ENCODE assay signal across 26 cellular contexts in the genomic region with DNA sequence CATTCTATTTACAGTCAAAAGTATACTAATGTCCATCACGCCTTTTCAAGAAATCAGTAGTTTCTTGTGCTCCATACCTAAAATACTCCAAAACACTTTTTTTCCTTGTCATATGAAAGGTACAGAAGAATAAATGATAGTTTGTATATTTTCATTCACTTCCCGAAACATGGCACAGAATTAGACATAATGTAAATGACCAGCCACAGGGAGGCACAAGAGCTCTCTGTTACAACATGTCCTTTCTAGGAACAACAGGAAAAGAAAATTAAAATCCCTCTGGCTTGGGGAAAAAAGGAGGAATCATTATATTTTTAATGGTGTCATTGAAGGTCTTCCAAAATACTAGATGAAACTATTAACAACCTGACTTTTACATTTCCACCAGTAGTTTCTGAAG.
DNase-seq lines count a peak whose midpoint lies in the region; ATAC-seq and TF ChIP-seq lines count a peak whose summit lies in the region.
"Had no signal": no experiment of that assay in that cellular context is flagged by ENCODE, and none has a peak within 500 bp of the region (broad histone marks: within the 10 kb centered on the region; RNA-seq: fewer than 3 reads in every experiment).

No MANE protein-coding gene starts in this region.

- no peak overlapping the region for H2AFZ ChIP-seq in OCI-LY1 (ENCODE audit: low read length)

- no peak overlapping the region for H3K27ac Mint-ChIP-seq in activated T-cell treated with anti-CD3 and anti-CD28 coated beads, Interleukin-2, amount 50 U/mL, for 72 hours
- H3K27ac Mint-ChIP-seq: activated CD8-positive, alpha-beta T cell treated with anti-CD3 and anti-CD28 coated beads for 36 hours; activated naive CD4-positive, alpha-beta T cell treated with anti-CD3 and anti-CD28 coated beads for 36 hours; effector memory CD8-positive, alpha-beta T cell; immature natural killer cell; memory B cell; nephron progenitor cell; stimulated activated naive CD8-positive, alpha-beta T cell treated with anti-CD3 and anti-CD28 coated beads, Interleukin-15, Interleukin-2, amounts not matched to agents 100 ng/mL and 50 ng/mL, for 24 hours had no signal

- no peaks in the 10 kb centered on the region for H3K4me1 ChIP-seq in BE2C
- no peaks in the 10 kb centered on the region for H3K4me1 ChIP-seq in OCI-LY1 (ENCODE audit: insufficient read depth, low read length, severe bottlenecking)
- H3K4me1 ChIP-seq: BLaER1, uterus had no signal

- no peak for ATAC-seq in activated T-cell treated with anti-CD3 and anti-CD28 coated beads, Interleukin-2, amount 50 U/mL, for 72 hours (replicated peaks in 1 of 2)
- ATAC-seq: activated CD8-positive, alpha-beta T cell treated with anti-CD3 and anti-CD28 coated beads for 36 hours; effector memory CD8-positive, alpha-beta T cell; left cardiac atrium; SK-N-SH treated with all-trans-retinoic acid at 6 μM for 48 hours had no signal

- H3K36me3 ChIP-seq in BE2C = no peaks in the 10 kb centered on the region
- H3K36me3 ChIP-seq in OCI-LY1 (ENCODE audit: insufficient read depth, low read length) = no peaks in the 10 kb centered on the region
- H3K36me3 ChIP-seq: BLaER1, ovary, uterus had no signal

- H3K4me2 ChIP-seq in OCI-LY1 (ENCODE audit: low read length) = no peak overlapping the region
- H3K4me2 ChIP-seq: BLaER1 had no signal

- TF ChIP-seq CTCF in BE2C (IDR thresholded peaks at IDR 0.05; ENCODE audit: low read depth, low read length) (0 out of 2 replicates have a peak, but pooled peaks have one; percentile 3), OCI-LY1 (IDR thresholded peaks at IDR 0.05; ENCODE audit: low read length) (0 out of 2 replicates have a peak, but pooled peaks have one; percentile 5)

- no peak overlapping the region for H3K4me3 Mint-ChIP-seq in activated T-cell treated with anti-CD3 and anti-CD28 coated beads, Interleukin-2, amount 50 U/mL, for 72 hours
- H3K4me3 Mint-ChIP-seq: activated CD8-positive, alpha-beta T cell treated with anti-CD3 and anti-CD28 coated beads for 36 hours; activated naive CD4-positive, alpha-beta T cell treated with anti-CD3 and anti-CD28 coated beads for 36 hours; effector memory CD8-positive, alpha-beta T cell; immature natural killer cell; memory B cell; nephron progenitor cell; stimulated activated naive CD8-positive, alpha-beta T cell treated with anti-CD3 and anti-CD28 coated beads, Interleukin-15, Interleukin-2, amounts not matched to agents 100 ng/mL and 50 ng/mL, for 24 hours had no signal

- no peaks in the 10 kb centered on the region for H3K4me1 Mint-ChIP-seq in activated T-cell treated with anti-CD3 and anti-CD28 coated beads, Interleukin-2, amount 50 U/mL, for 72 hours (ENCODE audit: low read depth)
- H3K4me1 Mint-ChIP-seq: immature natural killer cell, memory B cell had no signal

- H3F3A ChIP-seq in OCI-LY1 (ENCODE audit: insufficient read depth, low read length) = no peaks in the 10 kb centered on the region

- peaks cover 0 to 1% of the 10 kb centered on the region in 2 donors for H3K36me3 Mint-ChIP-seq in activated T-cell treated with anti-CD3 and anti-CD28 coated beads, Interleukin-2, amount 50 U/mL, for 72 hours (ENCODE audit: insufficient read depth in 2 of 2)
- H3K36me3 Mint-ChIP-seq: immature natural killer cell had no signal

- intact Hi-C loops in posterior vena cava (cut with DNase I) = no loop called here

- H3K27ac ChIP-seq in OCI-LY1 (ENCODE audit: low read depth, low read length, poor library complexity, severe bottlenecking) = no peak overlapping the region
- H3K27ac ChIP-seq: BLaER1, ovary, uterus had no signal

- H3K9me3 Mint-ChIP-seq in activated T-cell treated with anti-CD3 and anti-CD28 coated beads, Interleukin-2, amount 50 U/mL, for 72 hours = peaks cover 2 to 8% of the 10 kb centered on the region in 2 donors

- H3K27me3 Mint-ChIP-seq in activated T-cell treated with anti-CD3 and anti-CD28 coated beads, Interleukin-2, amount 50 U/mL, for 72 hours (ENCODE audit: low read depth) = no peaks in the 10 kb centered on the region
- H3K27me3 Mint-ChIP-seq: memory B cell; stimulated activated naive CD8-positive, alpha-beta T cell treated with anti-CD3 and anti-CD28 coated beads, Interleukin-15, Interleukin-2, amounts not matched to agents 100 ng/mL and 50 ng/mL, for 24 hours had no signal

- no peaks in the 10 kb centered on the region for H4K20me1 ChIP-seq in OCI-LY1 (ENCODE audit: insufficient read depth, low read length)
- H4K20me1 ChIP-seq: BLaER1 had no signal

- H3K79me2 ChIP-seq in OCI-LY1 (ENCODE audit: insufficient read depth, low read length) = no peaks in the 10 kb centered on the region

- H3K4me3 ChIP-seq in BE2C (ENCODE audit: low read depth, low read length) (no peak overlapping the region), OCI-LY1 (ENCODE audit: low read depth, low read length, poor library complexity, severe bottlenecking) (no peak overlapping the region)
- H3K4me3 ChIP-seq: BLaER1, K562, ovary, uterus had no signal

- H3K9ac ChIP-seq in OCI-LY1 (ENCODE audit: low read length) = no peak overlapping the region
- H3K9ac ChIP-seq: BLaER1 had no signal

- no peaks in the 10 kb centered on the region for H3K9me3 ChIP-seq in BE2C
- no peaks in the 10 kb centered on the region for H3K9me3 ChIP-seq in OCI-LY1 (ENCODE audit: low read length)
- H3K9me3 ChIP-seq: BLaER1, ovary, uterus had no signal

- no peaks in the 10 kb centered on the region for H3K9me2 ChIP-seq in OCI-LY1 (ENCODE audit: low read depth, low read length)

- DNase-seq in BE2C (no peak), HT-29 (ENCODE audit: low spot score) (peak; percentile 10), left kidney (ENCODE audit: low read depth, low spot score) (peak; percentile 20), posterior vena cava (ENCODE audit: low spot score) (no peak), COLO668 (lab: John Stamatoyannopoulos, UW; ENCODE audit: unreplicated experiment) (no peak)
- DNase-seq in activated T-cell treated with anti-CD3 and anti-CD28 coated beads, Interleukin-2, amount 50 U/mL, for 72 hours = no peak
- DNase-seq: activated CD8-positive, alpha-beta memory T cell treated with anti-CD3 and anti-CD28 coated beads, Interleukin-2, amount 50 U/mL, for 48 hours; activated CD8-positive, alpha-beta T cell treated with anti-CD3 and anti-CD28 coated beads for 36 hours; activated naive CD4-positive, alpha-beta T cell treated with anti-CD3 and anti-CD28 coated beads for 36 hours; effector memory CD8-positive, alpha-beta T cell; erythroblast; immature natural killer cell; left cardiac atrium; NCI-H1436; NCI-H2171; nephron progenitor cell; ovary; small intestine; T-helper 2 cell; uterus had no signal

- peaks cover 17% of the 10 kb centered on the region for H3K27me3 ChIP-seq in BE2C
- H3K27me3 ChIP-seq in OCI-LY1 (ENCODE audit: insufficient read depth, low read length) = peaks cover 4% of the 10 kb centered on the region; the same call in 1 of the 2 replicates
- H3K27me3 ChIP-seq: BLaER1, ovary, uterus had no signal

Comparison
In these comparisons a context has a peak if more than half of its experiments do, and no peak if none do; other contexts are left out.
1. DNase-seq: peak in HT-29 (single experiment) and left kidney (single experiment); none in BE2C (single experiment), activated T-cell treated with anti-CD3 and anti-CD28 coated beads, Interleukin-2, amount 50 U/mL, for 72 hours (0 of 2), posterior vena cava (single experiment) and COLO668 (single experiment).